In the genomic region with DNA sequence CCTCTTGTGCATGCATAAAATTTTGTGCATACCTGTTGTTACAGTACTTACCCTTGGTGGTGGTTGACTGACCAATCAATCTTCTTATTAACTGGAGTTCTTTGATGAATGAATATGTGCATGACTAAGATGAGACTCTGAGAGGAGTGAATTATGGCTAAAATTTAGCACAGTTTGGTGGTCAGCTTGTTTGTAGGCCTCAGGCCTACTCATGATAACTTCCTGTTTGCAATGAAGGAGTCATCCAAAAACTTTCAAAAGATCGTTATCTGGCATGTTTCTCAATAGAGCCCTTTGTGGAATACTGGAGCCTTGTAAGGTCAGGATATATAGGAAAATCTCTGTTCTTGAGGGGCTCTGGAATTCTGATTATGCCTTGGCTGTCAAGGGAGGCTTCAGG, we compare ENCODE assay signal across 15 cellular contexts.
DNase-seq lines count a peak whose midpoint lies in the region; ATAC-seq, FAIRE-seq and TF ChIP-seq lines count a peak whose summit lies in the region.
"Had no signal": no experiment of that assay in that cellular context is flagged by ENCODE, and none has a peak within 500 bp of the region (broad histone marks: within the 10 kb centered on the region; RNA-seq: fewer than 3 reads in every experiment).

No MANE protein-coding gene starts in this region.

- TF ChIP-seq CTCF in HepG2 (CRISPR knock-in tag; IDR thresholded peaks at IDR 0.05), result no peak
- TF ChIP-seq CTCF in right lobe of liver (IDR thresholded peaks at IDR 0.05), result no peak
- TF ChIP-seq CTCF in RWPE1 (conservative IDR thresholded peaks at IDR 0.05; ENCODE audit: low read depth), result no peak
- TF ChIP-seq CTCF in mucosa of descending colon (IDR thresholded peaks at IDR 0.05), result no peak

- H2AFZ ChIP-seq in HepG2 (ENCODE audit: low read length), result no peak overlapping the region

- H3K4me1 ChIP-seq in HepG2 (ENCODE audit: insufficient read depth, low read length) (peaks cover 6% of the 10 kb centered on the region; the same call in 1 of the 2 replicates), right lobe of liver (no peaks in the 10 kb centered on the region), mucosa of descending colon (ENCODE audit: low read depth) (no peaks in the 10 kb centered on the region)
- H3K4me1 ChIP-seq: spleen had no signal

- H3K4me3 ChIP-seq in HepG2 (replicated peaks in 1 of 3; ENCODE audit: insufficient read depth in 1 of 3, low read depth in 2 of 3, low read length in 3 of 3), result no peak overlapping the region
- no peak overlapping the region for H3K4me3 ChIP-seq in right lobe of liver
- no peak overlapping the region for H3K4me3 ChIP-seq in mucosa of descending colon
- H3K4me3 ChIP-seq: lung, spleen had no signal

- H3K27me3 ChIP-seq in HepG2 (ENCODE audit: control insufficient read depth in 1 of 2, insufficient read depth in 2 of 2, low read length in 2 of 2) (no peaks in the 10 kb centered on the region), right lobe of liver (no peaks in the 10 kb centered on the region)
- H3K27me3 ChIP-seq: spleen had no signal

- H3K27ac ChIP-seq in HepG2 (ENCODE audit: extremely low read length, insufficient read depth, low read length) (no peak overlapping the region), right lobe of liver (no peak overlapping the region), RWPE1 (no peak overlapping the region)
- H3K27ac ChIP-seq: spleen, WERI-Rb-1 had no signal

- DNase-seq in HepG2 (ENCODE audit: low spot score) (peak; percentile 5), right lobe of liver (no peak), RWPE1 (ENCODE audit: low spot score) (peak; percentile 30), fibroblast of peridontal ligament (ENCODE audit: extremely low read depth) (peak; percentile 11), mucosa of descending colon (no peak), NCI-H748 treated with DMSO at 0.1 percent for 48 hours (lab: John Stamatoyannopoulos, UW) (no peak), NCI-H524 treated with DMSO at 0.1 percent for 48 hours (lab: John Stamatoyannopoulos, UW) (no peak)
- DNase-seq: activated naive CD4-positive, alpha-beta T cell treated with anti-CD3 and anti-CD28 coated beads, Interleukin-2, amount 50 U/mL, for 16 hours; DMS 273 treated with DMSO at 0.1 percent for 48 hours; NCI-H1436 treated with DMSO at 0.1 percent for 48 hours; NCI-H82; spleen; WERI-Rb-1 had no signal

- no TSS peak for BruUV-seq in HepG2 (replicated peaks; lab: Mats Ljungman, UMichigan)

- in situ Hi-C loops in HepG2 (cut with HindIII; ENCODE audit: extremely low pct_ligation_motif_present, low pct_unique_long_range_greater_than_20kb), result no loop called here

- no peak overlapping the region for H3K4me2 ChIP-seq in HepG2 (ENCODE audit: low read depth, low read length)

- H3K9ac ChIP-seq in HepG2 (ENCODE audit: insufficient read depth, low read depth, low read length), result no peak overlapping the region

- no peak for TF ChIP-seq POLR2A in HepG2 (IDR thresholded peaks at IDR 0.05; ENCODE audit: insufficient read depth in 1 of 2, low read depth in 2 of 2, low read length in 2 of 2)
- no peak for TF ChIP-seq POLR2A in right lobe of liver (IDR thresholded peaks at IDR 0.05)

- no peaks in the 10 kb centered on the region for H4K20me1 ChIP-seq in HepG2 (ENCODE audit: insufficient read depth, low read length)

- no peaks in the 10 kb centered on the region for H3K79me2 ChIP-seq in HepG2 (ENCODE audit: insufficient read depth, low read length)

- FAIRE-seq in HepG2 (lab: Jason Lieb, UNC), result no peak

- no peak for TF ChIP-seq RAD21 in HepG2 (CRISPR knock-in tag; IDR thresholded peaks at IDR 0.05)

- H3K9me3 ChIP-seq in HepG2 (ENCODE audit: low read length) (no peaks in the 10 kb centered on the region), right lobe of liver (no peaks in the 10 kb centered on the region), mucosa of descending colon (no peaks in the 10 kb centered on the region)

- ATAC-seq in HepG2 (no peak), right lobe of liver (no peak), mucosa of descending colon (no peak), GM21717 (IDR thresholded peaks at IDR 0.05; ENCODE audit: unreplicated experiment) (no peak)

- intact Hi-C loops in HepG2 (cut with micrococcal nuclease; ENCODE audit: unreplicated experiment) (loop anchor here (10.0 kb wide), 1 partner anchor 242 kb away; no protein-coding TSS in a partner anchor), right lobe of liver (cut with DNase I) (no loop called here), mucosa of descending colon (cut with DNase I, micrococcal nuclease) (no loop called here)

- CTCF ChIA-PET in HepG2 (lab: Yijun Ruan, JAX; ENCODE audit: low intra/inter-chr PET ratio, low total read pairs) (no interaction called here), RWPE1 (lab: Yijun Ruan, JAX) (no interaction called here)

- WGBS in HepG2 (ENCODE audit: low lambda C conversion rate), result 6% methylated on average over 1 of the region's 1 CpG
- 86% methylated on average over 1 of the region's 1 CpG for WGBS in right lobe of liver (ENCODE audit: insufficient coverage, low coverage, low lambda C conversion rate, missing lambda C conversion rate)

- POLR2A ChIA-PET in HepG2 (lab: Yijun Ruan, JAX), result no interaction called here
- POLR2A ChIA-PET in RWPE1 (lab: Yijun Ruan, JAX; ENCODE audit: low non-redundant PET), result no interaction called here

- TF ChIP-seq EP300 in HepG2 (IDR thresholded peaks at IDR 0.05; ENCODE audit: low read depth in 2 of 2, low read length in 2 of 2) (no peak), HepG2 (CRISPR knock-in tag; IDR thresholded peaks at IDR 0.05; ENCODE audit: borderline replicate concordance) (no peak)

- no peaks in the 10 kb centered on the region for H3K36me3 ChIP-seq in HepG2 (replicated peaks in 1 of 2; ENCODE audit: control insufficient read depth in 1 of 2, insufficient read depth in 2 of 2, low read length in 2 of 2)
- H3K36me3 ChIP-seq in right lobe of liver, result no peaks in the 10 kb centered on the region
- no peaks in the 10 kb centered on the region for H3K36me3 ChIP-seq in mucosa of descending colon (ENCODE audit: low read depth)
- H3K36me3 ChIP-seq: spleen, WERI-Rb-1 had no signal

TF ChIP-seq in HepG2, 621 proteins besides CTCF, POLR2A, EP300 and RAD21 (continues in another document):
- TF ChIP-seq RFXAP (CRISPR knock-in tag; IDR thresholded peaks at IDR 0.05; ENCODE audit: borderline replicate concordance) (no peak), ZNF121 (CRISPR knock-in tag; IDR thresholded peaks at IDR 0.05) (no peak), GATA4 (IDR thresholded peaks at IDR 0.05; ENCODE audit: borderline replicate concordance, low read depth) (no peak), RBAK (CRISPR knock-in tag; IDR thresholded peaks at IDR 0.05) (no peak), ZBTB7A (CRISPR knock-in tag; IDR thresholded peaks at IDR 0.05) (no peak), ZBTB21 (CRISPR knock-in tag; IDR thresholded peaks at IDR 0.05) (no peak), FOXK2 (IDR thresholded peaks at IDR 0.05) (no peak)
- TF ChIP-seq, protein P1, sequence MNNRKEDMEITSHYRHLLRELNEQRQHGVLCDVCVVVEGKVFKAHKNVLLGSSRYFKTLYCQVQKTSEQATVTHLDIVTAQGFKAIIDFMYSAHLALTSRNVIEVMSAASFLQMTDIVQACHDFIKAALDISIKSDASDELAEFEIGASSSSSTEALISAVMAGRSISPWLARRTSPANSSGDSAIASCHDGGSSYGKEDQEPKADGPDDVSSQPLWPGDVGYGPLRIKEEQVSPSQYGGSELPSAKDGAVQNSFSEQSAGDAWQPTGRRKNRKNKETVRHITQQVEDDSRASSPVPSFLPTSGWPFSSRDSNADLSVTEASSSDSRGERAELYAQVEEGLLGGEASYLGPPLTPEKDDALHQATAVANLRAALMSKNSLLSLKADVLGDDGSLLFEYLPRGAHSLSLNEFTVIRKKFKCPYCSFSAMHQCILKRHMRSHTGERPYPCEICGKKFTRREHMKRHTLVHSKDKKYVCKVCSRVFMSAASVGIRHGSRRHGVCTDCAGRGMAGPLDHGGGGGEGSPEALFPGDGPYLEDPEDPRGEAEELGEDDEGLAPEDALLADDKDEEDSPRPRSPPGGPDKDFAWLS (CRISPR knock-in tag; IDR thresholded peaks at IDR 0.05; ENCODE audit: borderline replicate concordance), result no peak
- TF ChIP-seq, protein P2, sequence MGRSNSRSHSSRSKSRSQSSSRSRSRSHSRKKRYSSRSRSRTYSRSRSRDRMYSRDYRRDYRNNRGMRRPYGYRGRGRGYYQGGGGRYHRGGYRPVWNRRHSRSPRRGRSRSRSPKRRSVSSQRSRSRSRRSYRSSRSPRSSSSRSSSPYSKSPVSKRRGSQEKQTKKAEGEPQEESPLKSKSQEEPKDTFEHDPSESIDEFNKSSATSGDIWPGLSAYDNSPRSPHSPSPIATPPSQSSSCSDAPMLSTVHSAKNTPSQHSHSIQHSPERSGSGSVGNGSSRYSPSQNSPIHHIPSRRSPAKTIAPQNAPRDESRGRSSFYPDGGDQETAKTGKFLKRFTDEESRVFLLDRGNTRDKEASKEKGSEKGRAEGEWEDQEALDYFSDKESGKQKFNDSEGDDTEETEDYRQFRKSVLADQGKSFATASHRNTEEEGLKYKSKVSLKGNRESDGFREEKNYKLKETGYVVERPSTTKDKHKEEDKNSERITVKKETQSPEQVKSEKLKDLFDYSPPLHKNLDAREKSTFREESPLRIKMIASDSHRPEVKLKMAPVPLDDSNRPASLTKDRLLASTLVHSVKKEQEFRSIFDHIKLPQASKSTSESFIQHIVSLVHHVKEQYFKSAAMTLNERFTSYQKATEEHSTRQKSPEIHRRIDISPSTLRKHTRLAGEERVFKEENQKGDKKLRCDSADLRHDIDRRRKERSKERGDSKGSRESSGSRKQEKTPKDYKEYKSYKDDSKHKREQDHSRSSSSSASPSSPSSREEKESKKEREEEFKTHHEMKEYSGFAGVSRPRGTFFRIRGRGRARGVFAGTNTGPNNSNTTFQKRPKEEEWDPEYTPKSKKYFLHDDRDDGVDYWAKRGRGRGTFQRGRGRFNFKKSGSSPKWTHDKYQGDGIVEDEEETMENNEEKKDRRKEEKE (IDR thresholded peaks at IDR 0.05), result no peak

Comparison
In these comparisons a context has a peak if more than half of its experiments do, and no peak if none do; other contexts are left out.
1. DNase-seq: peak in HepG2 (single experiment), RWPE1 (single experiment) and fibroblast of peridontal ligament (single experiment); none in right lobe of liver (0 of 3), mucosa of descending colon (0 of 3), NCI-H748 treated with DMSO at 0.1 percent for 48 hours (single experiment) and NCI-H524 treated with DMSO at 0.1 percent for 48 hours (single experiment).